11 cellular contexts compared by ENCODE assay signal in genomic region chr11:76048763-76049162, GRCh38.
DNase-seq lines count a peak whose midpoint lies in the region; ATAC-seq and TF ChIP-seq lines count a peak whose summit lies in the region.
"Had no signal": no experiment of that assay in that cellular context is flagged by ENCODE, and none has a peak within 500 bp of the region (broad histone marks: within the 10 kb centered on the region; RNA-seq: fewer than 3 reads in every experiment).

No MANE protein-coding gene starts in this region.

- peak; percentile 64 for DNase-seq in activated CD4-positive, alpha-beta T cell treated with anti-CD3 and anti-CD28 coated beads, Interleukin-2, amount 10 ng/mL, durations not matched to agents 24 days and 14 days
- DNase-seq in activated CD4-positive, alpha-beta T cell treated with anti-CD3 and anti-CD28 coated beads, Interleukin-2, amount 10 ng/mL, durations not matched to agents 7 days and 5 days, result no peak
- DNase-seq in KBM-7, result peak; percentile 31
- peak; percentile 11 for DNase-seq in SK-N-DZ (ENCODE audit: low spot score)
- DNase-seq in neuronal stem cell (ENCODE audit: low spot score), result peak; percentile 32
- DNase-seq in GM10248 (ENCODE audit: extremely low spot score), result no peak
- DNase-seq in HuH-7 (ENCODE audit: low spot score), result no peak
- DNase-seq: posterior cingulate gyrus had no signal

- no peak overlapping the region for H2AFZ ChIP-seq in neuronal stem cell (ENCODE audit: low read length)

- H3K4me3 ChIP-seq in neuronal stem cell (ENCODE audit: low read length in 2 of 2), result no peak overlapping the region

- CTCF ChIA-PET in activated CD4-positive, alpha-beta T cell treated with anti-CD3 and anti-CD28 coated beads, Interleukin-2, amount 10 ng/mL, durations not matched to agents 7 days and 5 days (lab: Charles Lee), result no interaction called here
- CTCF ChIA-PET in GM10248 (lab: Yijun Ruan, JAX), result interaction anchor here (1.3 kb wide), 1 partner anchor 103 kb away, joined by 4 read pairs; no protein-coding TSS in a partner anchor

- H3K27ac Mint-ChIP-seq in activated CD4-positive, alpha-beta T cell treated with anti-CD3 and anti-CD28 coated beads, Interleukin-2, amount 10 ng/mL, durations not matched to agents 24 days and 14 days, result no peak overlapping the region
- H3K27ac Mint-ChIP-seq in activated CD4-positive, alpha-beta T cell treated with anti-CD3 and anti-CD28 coated beads, Interleukin-2, amount 10 ng/mL, durations not matched to agents 7 days and 5 days, result no peak overlapping the region
- H3K27ac Mint-ChIP-seq: stimulated activated naive CD8-positive, alpha-beta T cell treated with anti-CD3 and anti-CD28 coated beads, Interleukin-15, Interleukin-2, amounts not matched to agents 100 ng/mL and 50 ng/mL, for 24 hours had no signal

- ATAC-seq in HG02763 (IDR thresholded peaks at IDR 0.05; ENCODE audit: unreplicated experiment), result no peak

- H3K9me3 Mint-ChIP-seq in activated CD4-positive, alpha-beta T cell treated with anti-CD3 and anti-CD28 coated beads, Interleukin-2, amount 10 ng/mL, durations not matched to agents 24 days and 14 days, result peaks cover 42% of the 10 kb centered on the region
- H3K9me3 Mint-ChIP-seq in activated CD4-positive, alpha-beta T cell treated with anti-CD3 and anti-CD28 coated beads, Interleukin-2, amount 10 ng/mL, durations not matched to agents 7 days and 5 days, result peaks cover 25% of the 10 kb centered on the region
- H3K9me3 Mint-ChIP-seq: central memory CD8-positive, alpha-beta T cell had no signal

- no CpG with 5 or more reads among the region's 5 CpGs for WGBS in neuronal stem cell (ENCODE audit: extremely low coverage in 2 of 2, insufficient read length in 2 of 2, insufficient replicate concordance in 1 of 2), 2 donors

- peaks cover 0 to 7% of the 10 kb centered on the region in 2 donors for H3K36me3 ChIP-seq in neuronal stem cell (replicated peaks in 1 of 2; ENCODE audit: control insufficient read depth in 2 of 2, insufficient read depth in 2 of 2, low read length in 2 of 2)

- no peaks in the 10 kb centered on the region for H3K4me1 Mint-ChIP-seq in activated CD4-positive, alpha-beta T cell treated with anti-CD3 and anti-CD28 coated beads, Interleukin-2, amount 10 ng/mL, durations not matched to agents 24 days and 14 days
- H3K4me1 Mint-ChIP-seq in activated CD4-positive, alpha-beta T cell treated with anti-CD3 and anti-CD28 coated beads, Interleukin-2, amount 10 ng/mL, durations not matched to agents 7 days and 5 days, result no peaks in the 10 kb centered on the region

- TF ChIP-seq CTCF in GM10248 (IDR thresholded peaks at IDR 0.05; ENCODE audit: control extremely low read depth, extremely low read depth, low read depth, missing control alignments), result no peak

- no peak overlapping the region for H2BK5ac ChIP-seq in neuronal stem cell (ENCODE audit: low read length)

- no peak overlapping the region for H3K9ac ChIP-seq in neuronal stem cell (ENCODE audit: low read depth, low read length, poor library complexity)

- no peaks in the 10 kb centered on the region for H3K27me3 Mint-ChIP-seq in activated CD4-positive, alpha-beta T cell treated with anti-CD3 and anti-CD28 coated beads, Interleukin-2, amount 10 ng/mL, durations not matched to agents 24 days and 14 days
- no peaks in the 10 kb centered on the region for H3K27me3 Mint-ChIP-seq in activated CD4-positive, alpha-beta T cell treated with anti-CD3 and anti-CD28 coated beads, Interleukin-2, amount 10 ng/mL, durations not matched to agents 7 days and 5 days
- H3K27me3 Mint-ChIP-seq: central memory CD8-positive, alpha-beta T cell; stimulated activated naive CD8-positive, alpha-beta T cell treated with anti-CD3 and anti-CD28 coated beads, Interleukin-15, Interleukin-2, amounts not matched to agents 100 ng/mL and 50 ng/mL, for 24 hours had no signal

- H2BK12ac ChIP-seq in neuronal stem cell (ENCODE audit: low read length), result no peak overlapping the region

- no peak overlapping the region for H3K4ac ChIP-seq in neuronal stem cell (ENCODE audit: low read length)

- no peak overlapping the region for H3K4me3 Mint-ChIP-seq in activated CD4-positive, alpha-beta T cell treated with anti-CD3 and anti-CD28 coated beads, Interleukin-2, amount 10 ng/mL, durations not matched to agents 24 days and 14 days
- no peak overlapping the region for H3K4me3 Mint-ChIP-seq in activated CD4-positive, alpha-beta T cell treated with anti-CD3 and anti-CD28 coated beads, Interleukin-2, amount 10 ng/mL, durations not matched to agents 7 days and 5 days
- H3K4me3 Mint-ChIP-seq: central memory CD8-positive, alpha-beta T cell; stimulated activated naive CD8-positive, alpha-beta T cell treated with anti-CD3 and anti-CD28 coated beads, Interleukin-15, Interleukin-2, amounts not matched to agents 100 ng/mL and 50 ng/mL, for 24 hours had no signal

- H2BK15ac ChIP-seq in neuronal stem cell (ENCODE audit: low read length), result no peak overlapping the region

- no peak overlapping the region for H3K14ac ChIP-seq in neuronal stem cell (ENCODE audit: low read length)

- H4K91ac ChIP-seq in neuronal stem cell (ENCODE audit: low read depth, low read length, poor library complexity), result no peak overlapping the region

- no peak overlapping the region for H3K23ac ChIP-seq in neuronal stem cell (ENCODE audit: low read depth, low read length, poor library complexity)

- peaks cover 18% of the 10 kb centered on the region for H3K36me3 Mint-ChIP-seq in activated CD4-positive, alpha-beta T cell treated with anti-CD3 and anti-CD28 coated beads, Interleukin-2, amount 10 ng/mL, durations not matched to agents 24 days and 14 days (ENCODE audit: low read depth)
- peaks cover 21% of the 10 kb centered on the region for H3K36me3 Mint-ChIP-seq in activated CD4-positive, alpha-beta T cell treated with anti-CD3 and anti-CD28 coated beads, Interleukin-2, amount 10 ng/mL, durations not matched to agents 7 days and 5 days (ENCODE audit: low read depth)

- H3K79me1 ChIP-seq in neuronal stem cell (ENCODE audit: low read depth, low read length), result no peaks in the 10 kb centered on the region

- intact Hi-C loops in activated CD4-positive, alpha-beta T cell treated with anti-CD3 and anti-CD28 coated beads, Interleukin-2, amount 10 ng/mL, durations not matched to agents 24 days and 14 days (cut with micrococcal nuclease), result no loop called here

- no peak overlapping the region for H3K4me2 ChIP-seq in neuronal stem cell (ENCODE audit: insufficient read depth, low read length, poor library complexity, severe bottlenecking)

- in situ Hi-C loops in KBM-7 (cut with MboI; ENCODE audit: low pct_unique_long_range_greater_than_20kb, low sequenced_read_pairs), result no loop called here

- H3K27ac ChIP-seq in neuronal stem cell (replicated peaks; ENCODE audit: low read length), result no peak overlapping the region

- H3K4me1 ChIP-seq in neuronal stem cell (ENCODE audit: control insufficient read depth in 2 of 2, insufficient read depth in 1 of 2, low read depth in 1 of 2, low read length in 2 of 2), result peaks cover 2 to 3% of the 10 kb centered on the region in 2 donors

- H3K27me3 ChIP-seq in neuronal stem cell (ENCODE audit: control insufficient read depth in 3 of 3, insufficient read depth in 3 of 3, low read depth in 1 of 3, low read length in 3 of 3), result no peaks in the 10 kb centered on the region

- no peak overlapping the region for H2AK5ac ChIP-seq in neuronal stem cell (ENCODE audit: low read depth, low read length)

- H2BK120ac ChIP-seq in neuronal stem cell (ENCODE audit: low read depth, low read length), result no peak overlapping the region

- H3K9me3 ChIP-seq in neuronal stem cell (replicated peaks in 1 of 2; ENCODE audit: control insufficient read depth in 2 of 2, insufficient read depth in 1 of 2, low read depth in 1 of 2, low read length in 2 of 2), result peaks cover 10 to 29% of the 10 kb centered on the region in 2 donors

- H4K8ac ChIP-seq in neuronal stem cell (ENCODE audit: low read depth, low read length), result no peak overlapping the region

- H3K18ac ChIP-seq in neuronal stem cell (ENCODE audit: low read length), result no peak overlapping the region

- POLR2A ChIA-PET in activated CD4-positive, alpha-beta T cell treated with anti-CD3 and anti-CD28 coated beads, Interleukin-2, amount 10 ng/mL, durations not matched to agents 7 days and 5 days (lab: Charles Lee), result no interaction called here
- POLR2A ChIA-PET in GM10248 (lab: Yijun Ruan, JAX), result no interaction called here

Comparison
In these comparisons a context has a peak if more than half of its experiments do, and no peak if none do; other contexts are left out.
1. DNase-seq: peak in activated CD4-positive, alpha-beta T cell treated with anti-CD3 and anti-CD28 coated beads, Interleukin-2, amount 10 ng/mL, durations not matched to agents 24 days and 14 days (single experiment), KBM-7 (single experiment), SK-N-DZ (single experiment) and neuronal stem cell (single experiment); none in activated CD4-positive, alpha-beta T cell treated with anti-CD3 and anti-CD28 coated beads, Interleukin-2, amount 10 ng/mL, durations not matched to agents 7 days and 5 days (single experiment), GM10248 (single experiment) and HuH-7 (single experiment).